ENCODE assay signal across 1 cellular context in genomic region chr16:68130520-68130919, GRCh38.
TF ChIP-seq lines count a peak whose summit lies in the region.

No MANE protein-coding gene starts in this region.

TF ChIP-seq in A549, 52 proteins besides CTCF, POLR2A, EP300 and RAD21:
- peak; percentile 47 for TF ChIP-seq MAFK (IDR thresholded peaks at IDR 0.05; ENCODE audit: partially characterized antibody)
- TF ChIP-seq HDAC2 (IDR thresholded peaks at IDR 0.05): no peak
